ENCODE assay signal across 11 cellular contexts in genomic region chr22:32534252-32535215, GRCh38. TPM values are rescaled to one million over a fixed set of nuclear protein-coding genes. Genes with fewer than 3 reads are reported as not detected.
DNase-seq lines count a peak whose midpoint lies in the region; ATAC-seq, FAIRE-seq and TF ChIP-seq lines count a peak whose summit lies in the region.
"Had no signal": no experiment of that assay in that cellular context is flagged by ENCODE, and none has a peak within 500 bp of the region (broad histone marks: within the 10 kb centered on the region; RNA-seq: fewer than 3 reads in every experiment).

No MANE protein-coding gene starts in this region.

- no peak for ATAC-seq in natural killer cell treated with Interleukin-12 subunit alpha and Interleukin-12 subunit beta and Interleukin-15 and Interleukin-18, amount 100 ng/mL, for 72 hours

- H3K27me3 Mint-ChIP-seq in natural killer cell treated with Interleukin-12 subunit alpha and Interleukin-12 subunit beta and Interleukin-15 and Interleukin-18, amount 100 ng/mL, for 72 hours: peaks cover 8 to 13% of the 10 kb centered on the region in 2 donors

- no peaks in the 10 kb centered on the region for H3K36me3 ChIP-seq in BJ (ENCODE audit: control insufficient read depth, insufficient read depth, low read length)
- no peaks in the 10 kb centered on the region for H3K36me3 ChIP-seq in adrenal gland (replicated peaks in 1 of 2)
- H3K36me3 ChIP-seq in kidney (ENCODE audit: control insufficient read depth in 1 of 2, insufficient read depth in 2 of 2, low read length in 2 of 2): no peaks in the 10 kb centered on the region
- no peaks in the 10 kb centered on the region for H3K36me3 ChIP-seq in rectal smooth muscle tissue (ENCODE audit: control insufficient read depth, insufficient read depth, low read length)

- H3K27ac Mint-ChIP-seq in natural killer cell treated with Interleukin-12 subunit alpha and Interleukin-12 subunit beta and Interleukin-15 and Interleukin-18, amount 100 ng/mL, for 72 hours: no peak overlapping the region
- H3K27ac Mint-ChIP-seq: activated naive CD8-positive, alpha-beta T cell treated with anti-CD3 and anti-CD28 coated beads for 36 hours had no signal

- no peak for TF ChIP-seq CTCF in BJ (IDR thresholded peaks at IDR 0.05; ENCODE audit: insufficient read depth, low read depth, low read length)
- no peak for TF ChIP-seq CTCF in adrenal gland (IDR thresholded peaks at IDR 0.05)
- no peak for TF ChIP-seq CTCF in kidney (IDR thresholded peaks at IDR 0.05; ENCODE audit: borderline replicate concordance, extremely low read depth, insufficient read depth)

- H3K9ac ChIP-seq in kidney (ENCODE audit: low read length in 2 of 2) (no peak overlapping the region), rectal smooth muscle tissue (ENCODE audit: low read length) (no peak overlapping the region)

- no peak for TF ChIP-seq POLR2A in adrenal gland (IDR thresholded peaks at IDR 0.05)

- H3K9me3 ChIP-seq in adrenal gland (replicated peaks in 1 of 3) (no peaks in the 10 kb centered on the region), kidney (ENCODE audit: control insufficient read depth in 1 of 2, low read length in 2 of 2) (no peaks in the 10 kb centered on the region)

- POLR2A ChIA-PET in BJ (lab: Charles Lee): interaction anchor here (0.5 to 1.0 kb wide), 2 partner anchors 88 to 923 kb away, joined by 3 to 11 read pairs; no protein-coding TSS in a partner anchor

- 63 to 77% (median 68%) methylated on average over 11 to 15 of the region's 15 CpGs for WGBS in adrenal gland, 4 donors

- H3K4me3 ChIP-seq in BJ (ENCODE audit: low read depth, low read length): no peak overlapping the region
- H3K4me3 ChIP-seq in adrenal gland: no peak overlapping the region
- H3K4me3 ChIP-seq in kidney (ENCODE audit: low read length in 2 of 2): no peak overlapping the region
- no peak overlapping the region for H3K4me3 ChIP-seq in rectal smooth muscle tissue (ENCODE audit: low read length)

- CTCF ChIA-PET in BJ (lab: Yijun Ruan, JAX): interaction anchor here (2.4 to 13.8 kb wide), 2 partner anchors 125 to 264 kb away, joined by 10 to 266 read pairs; partner anchors contain the start of gene TIMP3

- H3K9me3 Mint-ChIP-seq in natural killer cell treated with Interleukin-12 subunit alpha and Interleukin-12 subunit beta and Interleukin-15 and Interleukin-18, amount 100 ng/mL, for 72 hours: no peaks in the 10 kb centered on the region

- peak overlapping the region in 3 of 5 donors; percentile 71 to 94 (median 76) for H3K27ac ChIP-seq in adrenal gland
- H3K27ac ChIP-seq in kidney (ENCODE audit: low read depth in 2 of 2, low read length in 2 of 2): peak overlapping the region; percentile 66 to 89
- peak overlapping the region; percentile 57 for H3K27ac ChIP-seq in rectal smooth muscle tissue (ENCODE audit: low read depth, low read length)

- H3K36me3 Mint-ChIP-seq in natural killer cell treated with Interleukin-12 subunit alpha and Interleukin-12 subunit beta and Interleukin-15 and Interleukin-18, amount 100 ng/mL, for 72 hours: no peaks in the 10 kb centered on the region
- H3K36me3 Mint-ChIP-seq: activated naive CD8-positive, alpha-beta T cell treated with anti-CD3 and anti-CD28 coated beads for 36 hours had no signal

- H3K27me3 ChIP-seq in BJ (ENCODE audit: control insufficient read depth, insufficient read depth, low read length) (no peaks in the 10 kb centered on the region), adrenal gland (no peaks in the 10 kb centered on the region), rectal smooth muscle tissue (ENCODE audit: control insufficient read depth, insufficient read depth, low read length) (no peaks in the 10 kb centered on the region)

- no peak overlapping the region for H3K4me3 Mint-ChIP-seq in natural killer cell treated with Interleukin-12 subunit alpha and Interleukin-12 subunit beta and Interleukin-15 and Interleukin-18, amount 100 ng/mL, for 72 hours
- H3K4me3 Mint-ChIP-seq: activated naive CD8-positive, alpha-beta T cell treated with anti-CD3 and anti-CD28 coated beads for 36 hours had no signal

- FAIRE-seq in kidney (lab: Jason Lieb, UNC): no peak

- H3K4me1 ChIP-seq in adrenal gland (replicated peaks in 1 of 2): peaks cover 0 to 9% of the 10 kb centered on the region in 2 donors
- H3K4me1 ChIP-seq in kidney (ENCODE audit: control insufficient read depth in 1 of 2, insufficient read depth in 1 of 2, low read depth in 1 of 2, low read length in 2 of 2): peaks cover 20 to 33% of the 10 kb centered on the region in 2 donors
- H3K4me1 ChIP-seq in rectal smooth muscle tissue (ENCODE audit: control insufficient read depth, insufficient read depth, low read length): peaks cover 3% of the 10 kb centered on the region

- H3K4me1 Mint-ChIP-seq in natural killer cell treated with Interleukin-12 subunit alpha and Interleukin-12 subunit beta and Interleukin-15 and Interleukin-18, amount 100 ng/mL, for 72 hours (ENCODE audit: low read depth in 2 of 2): peaks cover 0 to 2% of the 10 kb centered on the region in 2 donors
- H3K4me1 Mint-ChIP-seq: activated naive CD8-positive, alpha-beta T cell treated with anti-CD3 and anti-CD28 coated beads for 36 hours had no signal

- intact Hi-C loops in adrenal gland (cut with DNase I) (loop anchor here (5.0 to 10.0 kb wide), 2 partner anchors 263 to 460 kb away; no protein-coding TSS in a partner anchor), kidney (cut with DNase I) (no loop called here)

- peak; percentile 50 for DNase-seq in BJ (ENCODE audit: low read depth)
- peak in 6 of 7 donors; percentile 30 to 76 (median 44) for DNase-seq in adrenal gland
- peak; percentile 93 for DNase-seq in kidney
- DNase-seq in A172 (ENCODE audit: low spot score): no peak
- DNase-seq in natural killer cell treated with Interleukin-12 subunit alpha and Interleukin-12 subunit beta and Interleukin-15 and Interleukin-18, amount 100 ng/mL, for 72 hours (ENCODE audit: low spot score): no peak
- no peak for DNase-seq in NCI-H1417 (lab: John Stamatoyannopoulos, UW)
- no peak for DNase-seq in kidney tubule cell (ENCODE audit: low spot score)
- DNase-seq: activated naive CD8-positive, alpha-beta T cell treated with anti-CD3 and anti-CD28 coated beads for 36 hours; Kasumi-1; OCI-M1 had no signal

RNA-seq across cellular contexts. Expression of gene FBXO7, which starts 59.9 kb away (rescaled TPM):
- polyA plus RNA-seq in BJ (2011; rRNA removed) (120 and 145 TPM in 2 replicates), adrenal gland (100 to 1,000 TPM in 1 of 3 donors, 10 to 100 TPM in 2; 52.0 to 143 (median 53.4) TPM), kidney (ENCODE audit: insufficient read depth, low read depth, low replicate concordance) (131 TPM)
- polyA minus RNA-seq in BJ (2011; rRNA and poly(A)+ RNA removed): 70.1 and 93.3 TPM in 2 replicates
- total RNA-seq in adrenal gland (100 to 1,000 TPM in 6 of 8 donors, 10 to 100 TPM in 2; 94.6 to 148 (median 112) TPM), kidney (91.0 TPM)
- 62.4 and 69.9 TPM in 2 replicates for total RNA-seq in A172 (2014; rRNA removed; shearing (Covaris generic))
- total RNA-seq in natural killer cell treated with Interleukin-12 subunit alpha and Interleukin-12 subunit beta and Interleukin-15 and Interleukin-18, amount 100 ng/mL, for 72 hours: 10 to 100 TPM; 79.5 to 91.7 TPM

Comparison
In these comparisons a context has a peak if more than half of its experiments do, and no peak if none do; other contexts are left out.
1. DNase-seq: peak in BJ (single experiment), adrenal gland (6 of 7) and kidney (single experiment); none in A172 (single experiment), natural killer cell treated with Interleukin-12 subunit alpha and Interleukin-12 subunit beta and Interleukin-15 and Interleukin-18, amount 100 ng/mL, for 72 hours (single experiment), NCI-H1417 (0 of 3) and kidney tubule cell (single experiment).
2. Peak in every context shown above with its lines, with median percentiles within 50 percentile points of each other: H3K27ac ChIP-seq.